21 cellular contexts compared by ENCODE assay signal in genomic region chr2:64543006-64543697, GRCh38. TPM values are rescaled to one million over a fixed set of nuclear protein-coding genes. Genes with fewer than 3 reads are reported as not detected.
A peak's percentile ranks its signal among the peaks of the same experiment; 100 is the strongest.
DNase-seq lines count a peak whose midpoint lies in the region; ATAC-seq and TF ChIP-seq lines count a peak whose summit lies in the region.
"Had no signal": no experiment of that assay in that cellular context is flagged by ENCODE, and none has a peak within 500 bp of the region (broad histone marks: within the 10 kb centered on the region; RNA-seq: fewer than 3 reads in every experiment).

No MANE protein-coding gene starts in this region.

- TF ChIP-seq CTCF in CD14-positive monocyte (IDR thresholded peaks at IDR 0.05) = no peak

- H3K4me3 Mint-ChIP-seq in central memory CD8-positive, alpha-beta T cell = no peak overlapping the region
- H3K4me3 Mint-ChIP-seq in naive B cell (no peak overlapping the region), CD14-positive monocyte (no peak overlapping the region)
- H3K4me3 Mint-ChIP-seq: naive thymus-derived CD8-positive, alpha-beta T cell; T-helper 1 cell treated with Interleukin-12 subunit alpha and Interleukin-12 subunit beta and Interleukin-4 antibody, amounts not matched to agents 30 μg/mL and 1 μg/mL, for 36 hours had no signal

- peak overlapping the region; percentile 20 for H3K27ac Mint-ChIP-seq in central memory CD8-positive, alpha-beta T cell (ENCODE audit: low read depth)
- peak overlapping the region in 4 of 6 donors; percentile 10 to 43 (median 18) for H3K27ac Mint-ChIP-seq in naive B cell
- peak overlapping the region in 1 of 7 donors; percentile 2 for H3K27ac Mint-ChIP-seq in CD14-positive monocyte
- H3K27ac Mint-ChIP-seq: T-helper 1 cell treated with Interleukin-12 subunit alpha and Interleukin-12 subunit beta and Interleukin-4 antibody, amounts not matched to agents 30 μg/mL and 1 μg/mL, for 36 hours had no signal

- peak; percentile 1 for DNase-seq in AG08395 (ENCODE audit: low spot score)
- peak; percentile 27 for DNase-seq in HT1080 (ENCODE audit: low read depth)
- DNase-seq in central memory CD8-positive, alpha-beta T cell (ENCODE audit: low spot score in 2 of 2) = no peak
- no peak for DNase-seq in naive B cell
- no peak for DNase-seq in NCI-H2107 treated with DMSO at 0.1 percent for 48 hours (lab: John Stamatoyannopoulos, UW; ENCODE audit: unreplicated experiment)
- no peak for DNase-seq in CD14-positive monocyte (ENCODE audit: low spot score)
- DNase-seq: activated CD4-positive, alpha-beta T cell treated with anti-CD3 and anti-CD28 coated beads, Interleukin-2, amount 50 U/mL, for 4 hours; activated effector memory CD4-positive, alpha-beta T cell treated with anti-CD3 and anti-CD28 coated beads, Interleukin-2, amount 50 U/mL, for 16 hours; amniotic stem cell; cortex of kidney; foreskin melanocyte; KG1; mesendoderm; naive thymus-derived CD8-positive, alpha-beta T cell; NCI-H1092; NCI-H526 treated with DMSO at 0.1 percent for 48 hours; SHP77; WERI-Rb-1 had no signal

- no peaks in the 10 kb centered on the region for H3K27me3 Mint-ChIP-seq in central memory CD8-positive, alpha-beta T cell
- no peaks in the 10 kb centered on the region for H3K27me3 Mint-ChIP-seq in naive B cell
- H3K27me3 Mint-ChIP-seq in CD14-positive monocyte (ENCODE audit: low read depth in 3 of 3) = no peaks in the 10 kb centered on the region
- H3K27me3 Mint-ChIP-seq: naive thymus-derived CD8-positive, alpha-beta T cell had no signal

- peaks cover 39% of the 10 kb centered on the region for H3K4me1 Mint-ChIP-seq in central memory CD8-positive, alpha-beta T cell
- peaks cover 29 to 58% (median 44%) of the 10 kb centered on the region in 3 donors for H3K4me1 Mint-ChIP-seq in naive B cell
- peaks cover 24% of the 10 kb centered on the region for H3K4me1 Mint-ChIP-seq in CD14-positive monocyte

- H3K9me3 Mint-ChIP-seq in central memory CD8-positive, alpha-beta T cell = no peaks in the 10 kb centered on the region
- no peaks in the 10 kb centered on the region for H3K9me3 Mint-ChIP-seq in naive B cell
- H3K9me3 Mint-ChIP-seq in CD14-positive monocyte = no peaks in the 10 kb centered on the region
- H3K9me3 Mint-ChIP-seq: naive thymus-derived CD8-positive, alpha-beta T cell; T-helper 1 cell treated with Interleukin-12 subunit alpha and Interleukin-12 subunit beta and Interleukin-4 antibody, amounts not matched to agents 30 μg/mL and 1 μg/mL, for 36 hours had no signal

- H3K36me3 Mint-ChIP-seq in central memory CD8-positive, alpha-beta T cell (ENCODE audit: insufficient read depth) = peaks cover 7% of the 10 kb centered on the region
- no peaks in the 10 kb centered on the region for H3K36me3 Mint-ChIP-seq in naive B cell
- H3K36me3 Mint-ChIP-seq in CD14-positive monocyte = peaks cover 4 to 7% of the 10 kb centered on the region in 2 donors

- intact Hi-C loops in CD14-positive monocyte (cut with micrococcal nuclease) = no loop called here

- ATAC-seq in central memory CD8-positive, alpha-beta T cell (replicated peaks; ENCODE audit: extremely low read depth, poor library complexity, severe bottlenecking) = no peak
- ATAC-seq in naive B cell (ENCODE audit: low read depth in 2 of 2) (no peak), GM21367 (IDR thresholded peaks at IDR 0.05; ENCODE audit: unreplicated experiment) (no peak), esophagus mucosa (no peak)
- ATAC-seq: naive thymus-derived CD8-positive, alpha-beta T cell had no signal

RNA-seq across cellular contexts. Expression of gene AFTPH, which starts 19.0 kb away (rescaled TPM):
- total RNA-seq in HT1080 (2014; rRNA removed; shearing (Covaris generic)) = 12.8 and 15.4 TPM in 2 replicates
- polyA plus RNA-seq in HT1080 (2015; cell fraction: cytosol; rRNA removed) = 16.2 and 17.3 TPM in 2 replicates
- 14.7 and 15.2 TPM in 2 replicates for polyA plus RNA-seq in HT1080 (2015; cell fraction: nucleus; rRNA removed)
- polyA plus RNA-seq in naive B cell (ENCODE audit: low read depth in 6 of 6) = 10 to 100 TPM; 48.2 to 77.9 (median 57.2) TPM
- polyA plus RNA-seq in CD14-positive monocyte = 10 to 100 TPM; 22.3 to 28.6 TPM
- 28.3 TPM for total RNA-seq in esophagus mucosa

Comparison
In these comparisons a context has a peak if more than half of its experiments do, and no peak if none do; other contexts are left out.
1. DNase-seq: peak in AG08395 (single experiment) and HT1080 (single experiment); none in central memory CD8-positive, alpha-beta T cell (0 of 2), naive B cell (single experiment), NCI-H2107 treated with DMSO at 0.1 percent for 48 hours (single experiment) and CD14-positive monocyte (single experiment).